Comparison of ENCODE assay signal across 18 cellular contexts in the genomic region with DNA sequence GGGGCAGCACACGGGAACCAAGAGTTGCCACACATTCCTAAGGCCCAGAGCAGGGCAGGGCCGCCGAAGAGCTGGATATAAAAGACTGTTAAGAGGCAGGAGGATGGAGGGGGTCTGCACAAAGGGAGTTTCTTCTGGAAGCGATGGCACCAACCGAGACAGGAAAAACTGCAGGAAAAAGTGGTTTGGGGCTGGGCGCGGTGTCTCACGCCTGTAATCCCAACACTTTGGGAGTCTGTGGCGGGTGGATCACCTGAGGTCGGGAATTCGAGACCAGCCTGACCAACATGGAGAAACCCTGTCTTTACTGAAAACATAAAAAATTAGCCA.
"Had no signal": no experiment of that assay in that cellular context is flagged by ENCODE, and none has a peak within 500 bp of the region (broad histone marks: within the 10 kb centered on the region; RNA-seq: fewer than 3 reads in every experiment).

No MANE protein-coding gene starts in this region.

- H3K4me3 Mint-ChIP-seq: activated naive CD4-positive, alpha-beta T cell treated with anti-CD3 and anti-CD28 coated beads, Interleukin-2, amount 10 ng/mL, durations not matched to agents 7 days and 5 days; brain; natural killer cell; stimulated activated naive B cell treated with anti-CD40 and anti-IgM and Interleukin-4, amounts not matched to agents 10 μg/mL and 1 μg/mL and 100 μg/mL, for 72 hours had no signal

- H3K9me3 Mint-ChIP-seq: brain, natural killer cell had no signal

- H3K36me3 Mint-ChIP-seq: activated naive CD4-positive, alpha-beta T cell treated with anti-CD3 and anti-CD28 coated beads, Interleukin-2, amount 10 ng/mL, durations not matched to agents 7 days and 5 days; natural killer cell had no signal

- H3K27me3 Mint-ChIP-seq: brain; stimulated activated naive B cell treated with anti-CD40 and anti-IgM and Interleukin-4, amounts not matched to agents 10 μg/mL and 1 μg/mL and 100 μg/mL, for 72 hours had no signal

- H3K4me1 Mint-ChIP-seq: activated naive CD4-positive, alpha-beta T cell treated with anti-CD3 and anti-CD28 coated beads, Interleukin-2, amount 10 ng/mL, durations not matched to agents 7 days and 5 days had no signal

- DNase-seq: activated CD4-positive, alpha-beta T cell treated with anti-CD3 and anti-CD28 coated beads for 1 hour; activated CD4-positive, alpha-beta T cell treated with anti-CD3 and anti-CD28 coated beads, Interleukin-2, amount 50 U/mL, for 1 hour; activated naive CD4-positive, alpha-beta T cell treated with anti-CD3 and anti-CD28 coated beads, Interleukin-2, amount 10 ng/mL, durations not matched to agents 7 days and 5 days; activated T-cell treated with anti-CD3 and anti-CD28 coated beads, Interleukin-2, amount 50 U/mL, for 1 hour; effector CD4-positive, alpha-beta T cell; midbrain; natural killer cell; stimulated activated CD4-positive, alpha-beta T cell treated with anti-CD3 and anti-CD28 coated beads, Interleukin-15, amount 100 ng/mL, for 24 hours; stimulated activated CD4-positive, alpha-beta T cell treated with anti-CD3 and anti-CD28 coated beads, Interleukin-2, amount 100 ng/mL, for 48 hours; stimulated activated naive B cell treated with anti-CD40 and anti-IgM and Interleukin-4, amounts not matched to agents 10 μg/mL and 1 μg/mL and 100 μg/mL, for 72 hours; T-helper 1 cell; T-helper 9 cell; transverse colon had no signal

- H3K4me3 ChIP-seq: left lung, smooth muscle cell, transverse colon had no signal

- ATAC-seq: left lung; natural killer cell; sciatic nerve; stimulated activated naive B cell treated with anti-CD40 and anti-IgM and Interleukin-4, amounts not matched to agents 10 μg/mL and 1 μg/mL and 100 μg/mL, for 72 hours had no signal

- H3K27ac ChIP-seq: left lung, parathyroid adenoma, transverse colon had no signal

- H3K27ac Mint-ChIP-seq: activated naive CD4-positive, alpha-beta T cell treated with anti-CD3 and anti-CD28 coated beads, Interleukin-2, amount 10 ng/mL, durations not matched to agents 7 days and 5 days; natural killer cell had no signal

- H3K9me3 ChIP-seq: left lung, transverse colon had no signal

- H3K27me3 ChIP-seq: left lung, transverse colon had no signal

- H3K4me1 ChIP-seq: transverse colon had no signal

- H3K36me3 ChIP-seq: left lung, transverse colon had no signal
